Comparison of ENCODE assay signal across 1 cellular context in the genomic region with DNA sequence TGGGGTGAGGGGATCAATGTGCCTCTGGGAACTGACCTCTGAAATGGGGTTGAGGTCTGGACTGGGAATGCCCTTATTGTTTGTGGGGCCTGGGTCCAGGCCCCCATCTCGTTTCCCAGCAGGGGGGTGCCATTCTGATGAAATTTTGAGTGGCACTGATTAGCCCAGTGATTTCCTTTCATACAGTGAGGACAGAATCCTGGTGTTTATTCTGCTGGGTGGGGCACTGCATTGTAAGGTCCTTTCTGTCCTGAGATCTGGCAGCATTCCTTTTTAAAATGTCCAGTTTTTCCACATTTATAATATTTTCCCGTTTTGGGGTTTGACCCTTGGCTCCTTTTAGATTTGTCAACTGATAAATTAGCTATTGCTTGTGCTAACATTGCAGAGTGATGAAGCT.
TF ChIP-seq lines count a peak whose summit lies in the region.

No MANE protein-coding gene starts in this region.

TF ChIP-seq in GM23338, 12 proteins besides CTCF, POLR2A, EP300 and RAD21:
- TF ChIP-seq JUNB (IDR thresholded peaks at IDR 0.05; ENCODE audit: unreplicated experiment), result no peak
- TF ChIP-seq EZH2phosphoT487 (IDR thresholded peaks at IDR 0.05; ENCODE audit: unreplicated experiment), result no peak
- TF ChIP-seq STAT1 (IDR thresholded peaks at IDR 0.05; ENCODE audit: unreplicated experiment), result no peak
- no peak for TF ChIP-seq ZNF114 (CRISPR knock-in tag; IDR thresholded peaks at IDR 0.05)
- no peak for TF ChIP-seq POLR2AphosphoS5 (IDR thresholded peaks at IDR 0.05; ENCODE audit: low read depth)
- TF ChIP-seq, protein P1, sequence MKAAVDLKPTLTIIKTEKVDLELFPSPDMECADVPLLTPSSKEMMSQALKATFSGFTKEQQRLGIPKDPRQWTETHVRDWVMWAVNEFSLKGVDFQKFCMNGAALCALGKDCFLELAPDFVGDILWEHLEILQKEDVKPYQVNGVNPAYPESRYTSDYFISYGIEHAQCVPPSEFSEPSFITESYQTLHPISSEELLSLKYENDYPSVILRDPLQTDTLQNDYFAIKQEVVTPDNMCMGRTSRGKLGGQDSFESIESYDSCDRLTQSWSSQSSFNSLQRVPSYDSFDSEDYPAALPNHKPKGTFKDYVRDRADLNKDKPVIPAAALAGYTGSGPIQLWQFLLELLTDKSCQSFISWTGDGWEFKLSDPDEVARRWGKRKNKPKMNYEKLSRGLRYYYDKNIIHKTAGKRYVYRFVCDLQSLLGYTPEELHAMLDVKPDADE (IDR thresholded peaks at IDR 0.05), result no peak
